10 cellular contexts compared by ENCODE assay signal in the genomic region with DNA sequence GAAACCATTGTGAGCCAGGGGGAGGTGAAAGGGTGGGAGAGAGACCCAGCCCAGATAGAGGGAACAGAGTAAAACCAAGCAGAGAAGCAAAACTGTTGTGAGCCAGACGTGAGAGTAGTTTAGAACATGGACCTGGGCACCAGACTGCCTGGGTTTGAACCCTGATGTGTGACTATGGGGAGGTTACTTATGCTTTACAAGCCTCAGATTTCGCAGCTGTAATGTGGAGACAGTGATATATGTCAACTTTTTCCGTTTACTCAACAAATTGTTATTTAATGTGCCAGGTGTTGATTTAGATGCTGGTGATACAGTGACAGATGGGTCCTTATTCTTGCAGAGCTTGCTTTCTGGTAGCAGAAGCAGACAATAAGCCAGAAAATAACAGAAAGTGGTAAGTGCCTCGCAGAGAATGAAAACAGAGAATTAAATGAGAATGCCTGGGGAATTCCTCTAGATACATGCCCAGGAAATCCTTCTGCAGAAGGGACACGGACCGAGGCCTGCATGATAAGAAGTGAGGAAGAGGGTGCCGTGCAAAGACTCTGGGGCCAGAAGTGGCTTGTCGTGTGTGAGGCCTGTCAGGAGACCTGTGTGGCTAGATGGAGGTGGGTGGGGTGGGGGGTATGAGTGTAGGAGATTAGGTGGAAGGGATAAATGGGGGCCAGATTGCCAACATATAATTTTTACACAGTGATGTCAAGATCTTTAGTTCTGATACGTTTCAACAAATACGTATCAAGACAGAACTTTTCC. TPM values are rescaled to one million over a fixed set of nuclear protein-coding genes. Genes with fewer than 3 reads are reported as not detected.
A peak's percentile ranks its signal among the peaks of the same experiment; 100 is the strongest.
DNase-seq lines count a peak whose midpoint lies in the region; ATAC-seq and TF ChIP-seq lines count a peak whose summit lies in the region.
"Had no signal": no experiment of that assay in that cellular context is flagged by ENCODE, and none has a peak within 500 bp of the region (broad histone marks: within the 10 kb centered on the region; RNA-seq: fewer than 3 reads in every experiment).

No MANE protein-coding gene starts in this region.

- H3K27me3 Mint-ChIP-seq in HFFc6 (ENCODE audit: insufficient read depth): no peaks in the 10 kb centered on the region

- no peaks in the 10 kb centered on the region for H3K36me3 ChIP-seq in stomach

- peaks cover 32 to 56% (median 45%) of the 10 kb centered on the region in 4 donors for H3K4me1 ChIP-seq in stomach

- no peaks in the 10 kb centered on the region for H3K9me3 ChIP-seq in stomach

- ATAC-seq in GM19397 (IDR thresholded peaks at IDR 0.05; ENCODE audit: unreplicated experiment) (peak; percentile 10), HG03460 (IDR thresholded peaks at IDR 0.05; ENCODE audit: unreplicated experiment) (peak; percentile 19), HG03378 (IDR thresholded peaks at IDR 0.05; ENCODE audit: unreplicated experiment) (no peak)

- no peaks in the 10 kb centered on the region for H3K27me3 ChIP-seq in stomach

- TF ChIP-seq POLR2A in stomach (IDR thresholded peaks at IDR 0.05): no peak

- no peak for TF ChIP-seq EP300 in stomach (IDR thresholded peaks at IDR 0.05)

- no peak for DNase-seq in stomach
- DNase-seq in GM20000 (ENCODE audit: low spot score): no peak
- no peak for DNase-seq in HFFc6

- peak overlapping the region; percentile 30 for H3K27ac ChIP-seq in C4-2B
- peak overlapping the region; percentile 56 for H3K27ac ChIP-seq in angular gyrus (ENCODE audit: low read depth, low read length)
- H3K27ac ChIP-seq in stomach: peak overlapping the region in 4 of 5 donors; percentile 27 to 79 (median 54)

- no peak overlapping the region for H3K4me3 Mint-ChIP-seq in HFFc6
- H3K4me3 Mint-ChIP-seq: nephron had no signal

- WGBS in stomach, 5 donors: 51 to 66% (median 57%) methylated on average over 10 of the region's 10 CpGs

- no peak overlapping the region for H3K4me3 ChIP-seq in stomach

- intact Hi-C loops in stomach (cut with DNase I; ENCODE audit: low total_unique reads): no loop called here

- no peaks in the 10 kb centered on the region for H3K4me1 Mint-ChIP-seq in HFFc6 (ENCODE audit: low read depth)
- H3K4me1 Mint-ChIP-seq: nephron had no signal

- H3K27ac Mint-ChIP-seq in HFFc6: no peak overlapping the region
- H3K27ac Mint-ChIP-seq: activated naive CD4-positive, alpha-beta T cell treated with anti-CD3 and anti-CD28 coated beads, Interleukin-2, amount 50 U/mL, for 72 hours had no signal

- H3K36me3 Mint-ChIP-seq in HFFc6 (ENCODE audit: low read depth): no peaks in the 10 kb centered on the region
- H3K36me3 Mint-ChIP-seq: activated naive CD4-positive, alpha-beta T cell treated with anti-CD3 and anti-CD28 coated beads, Interleukin-2, amount 50 U/mL, for 72 hours had no signal

- no peaks in the 10 kb centered on the region for H3K9me3 Mint-ChIP-seq in HFFc6
- H3K9me3 Mint-ChIP-seq: activated naive CD4-positive, alpha-beta T cell treated with anti-CD3 and anti-CD28 coated beads, Interleukin-2, amount 50 U/mL, for 72 hours; nephron had no signal

- TF ChIP-seq CTCF in C4-2B (conservative IDR thresholded peaks at IDR 0.05) (no peak), stomach (IDR thresholded peaks at IDR 0.05) (no peak), GM20000 (IDR thresholded peaks at IDR 0.05; ENCODE audit: extremely low read depth, missing control alignments) (no peak), HFFc6 (IDR thresholded peaks at IDR 0.05) (no peak)

RNA-seq across cellular contexts. Expression of gene KAT2B, which starts 15.0 kb away (rescaled TPM):
- total RNA-seq in stomach: 100 to 1,000 TPM in 1 of 5 donors, 10 to 100 TPM in 3, 1 to 10 TPM in 1; 3.8 to 208 (median 34.1) TPM
- polyA plus RNA-seq in stomach: 10 to 100 TPM; 10.3 to 16.9 (median 16.8) TPM
- 10 to 100 TPM in 4 of 6 experiments, 1 to 10 TPM in 2; 8.3 to 17.3 (median 12.5) TPM for total RNA-seq in HFFc6 (2021; fragmentation: NEBNext Ultra II Directional; extraction: Animal tissue kit (Norgen Biotek cat#: 25700))

RNA-seq across cellular contexts. Expression of gene PP2D1, which starts 43.1 kb away (rescaled TPM):
- not detected for total RNA-seq in stomach
- not detected for polyA plus RNA-seq in stomach
- not detected for total RNA-seq in HFFc6 (2021; fragmentation: NEBNext Ultra II Directional; extraction: Animal tissue kit (Norgen Biotek cat#: 25700))
- total RNA-seq: activated naive CD4-positive, alpha-beta T cell treated with anti-CD3 and anti-CD28 coated beads, Interleukin-2, amount 50 U/mL, for 72 hours had no signal
